12 cellular contexts compared by ENCODE assay signal in the genomic region with DNA sequence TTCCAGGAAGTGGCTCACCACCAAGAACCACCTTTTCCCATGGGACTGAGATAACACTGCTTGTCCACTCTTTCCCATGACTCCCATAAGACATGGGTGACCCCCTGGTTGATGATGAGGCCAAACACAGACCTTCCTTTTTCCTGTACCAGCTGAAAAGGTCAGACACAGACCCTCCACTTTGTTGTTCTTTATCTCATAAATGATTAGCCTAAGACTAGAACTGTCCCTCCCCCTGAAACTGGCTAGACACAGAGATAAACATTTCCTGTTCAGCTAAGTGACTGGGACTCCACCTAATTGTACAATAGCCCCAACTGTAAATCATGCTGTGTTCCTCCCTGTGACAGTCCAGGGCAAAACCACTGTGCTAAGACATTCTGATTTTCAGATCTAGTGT. TPM values are rescaled to one million over a fixed set of nuclear protein-coding genes. Genes with fewer than 3 reads are reported as not detected.
DNase-seq lines count a peak whose midpoint lies in the region; ATAC-seq, FAIRE-seq and TF ChIP-seq lines count a peak whose summit lies in the region.
"Had no signal": no experiment of that assay in that cellular context is flagged by ENCODE, and none has a peak within 500 bp of the region (broad histone marks: within the 10 kb centered on the region; RNA-seq: fewer than 3 reads in every experiment).

No MANE protein-coding gene starts in this region.

- H3K4me1 Mint-ChIP-seq in activated CD4-positive, alpha-beta memory T cell treated with anti-CD3 and anti-CD28 coated beads for 36 hours (ENCODE audit: low read depth) = no peaks in the 10 kb centered on the region
- H3K4me1 Mint-ChIP-seq: B cell had no signal

- no peak overlapping the region for H3K4me3 Mint-ChIP-seq in activated CD4-positive, alpha-beta memory T cell treated with anti-CD3 and anti-CD28 coated beads for 36 hours
- H3K4me3 Mint-ChIP-seq: B cell had no signal

- no peak for TF ChIP-seq POLR2A in endothelial cell of umbilical vein (IDR thresholded peaks at IDR 0.05; ENCODE audit: low read depth, low read length)

- dilution Hi-C loops in endothelial cell of umbilical vein (cut with MboI; ENCODE audit: extremely low pct_ligation_motif_present, low sequenced_read_pairs) = no loop called here

- peak overlapping the region; percentile 56 for H3K27ac ChIP-seq in endothelial cell of umbilical vein (ENCODE audit: insufficient read depth, low read depth, low read length)
- H3K27ac ChIP-seq: prostate gland had no signal

- H4K20me1 ChIP-seq in endothelial cell of umbilical vein (replicated peaks; ENCODE audit: control insufficient read depth, extremely low read depth, insufficient read depth, low read length) = no peaks in the 10 kb centered on the region

- ATAC-seq in GM19467 (IDR thresholded peaks at IDR 0.05; ENCODE audit: unreplicated experiment) (peak; percentile 99), HG03095 (IDR thresholded peaks at IDR 0.05; ENCODE audit: unreplicated experiment) (peak; percentile 98), HG02870 (IDR thresholded peaks at IDR 0.05; ENCODE audit: unreplicated experiment) (no peak)

- H3K27ac Mint-ChIP-seq in activated CD4-positive, alpha-beta memory T cell treated with anti-CD3 and anti-CD28 coated beads for 36 hours = no peak overlapping the region
- H3K27ac Mint-ChIP-seq: B cell had no signal

- H3K4me1 ChIP-seq in endothelial cell of umbilical vein (ENCODE audit: control insufficient read depth, extremely low read depth, insufficient read depth, low read length) = peaks cover 36% of the 10 kb centered on the region
- H3K4me1 ChIP-seq: prostate gland had no signal

- DNase-seq in DMS53 treated with DMSO at 0.1 percent for 48 hours (lab: John Stamatoyannopoulos, UW; ENCODE audit: unreplicated experiment) (peak; percentile 4), endothelial cell of umbilical vein (ENCODE audit: low read depth, low spot score) (peak; percentile 94), GM19240 (ENCODE audit: insufficient read length, low spot score) (no peak), NCI-H2171 (lab: John Stamatoyannopoulos, UW) (no peak)
- DNase-seq in activated CD4-positive, alpha-beta memory T cell treated with anti-CD3 and anti-CD28 coated beads for 36 hours = no peak
- DNase-seq: cerebellar nuclear complex, SHP77 had no signal

- intact Hi-C loops in endothelial cell of umbilical vein (cut with micrococcal nuclease) = loop anchor here (1.0 kb wide), 2 partner anchors 8 to 97 kb away; no protein-coding TSS in a partner anchor
- intact Hi-C loops in activated CD4-positive, alpha-beta memory T cell treated with anti-CD3 and anti-CD28 coated beads for 36 hours (cut with micrococcal nuclease) = no loop called here

- POLR2A ChIA-PET in endothelial cell of umbilical vein (lab: Charles Lee) = no interaction called here
- POLR2A ChIA-PET in activated CD4-positive, alpha-beta memory T cell treated with anti-CD3 and anti-CD28 coated beads for 36 hours (lab: Charles Lee) = no interaction called here

- H3K27me3 Mint-ChIP-seq in activated CD4-positive, alpha-beta memory T cell treated with anti-CD3 and anti-CD28 coated beads for 36 hours = no peaks in the 10 kb centered on the region

- no peaks in the 10 kb centered on the region for H3K79me2 ChIP-seq in endothelial cell of umbilical vein (ENCODE audit: control insufficient read depth, insufficient read depth, low read length)

- peak overlapping the region; percentile 4 for H3K9ac ChIP-seq in endothelial cell of umbilical vein (replicated peaks; ENCODE audit: extremely low read depth, insufficient read depth, low read length)

- no peaks in the 10 kb centered on the region for H3K9me3 ChIP-seq in endothelial cell of umbilical vein (replicated peaks; ENCODE audit: control insufficient read depth, insufficient read depth, low read length)
- H3K9me3 ChIP-seq: prostate gland had no signal

- no peaks in the 10 kb centered on the region for H3K27me3 ChIP-seq in endothelial cell of umbilical vein (ENCODE audit: control insufficient read depth in 2 of 2, insufficient read depth in 2 of 2, low read length in 2 of 2)

- no peaks in the 10 kb centered on the region for H3K9me3 Mint-ChIP-seq in activated CD4-positive, alpha-beta memory T cell treated with anti-CD3 and anti-CD28 coated beads for 36 hours

- no TSS peak for BruUV-seq in endothelial cell of umbilical vein (replicated peaks; lab: Mats Ljungman, UMichigan)

- no peaks in the 10 kb centered on the region for H3K9me1 ChIP-seq in endothelial cell of umbilical vein (replicated peaks; ENCODE audit: control insufficient read depth, extremely low read depth, insufficient read depth, low read length)

- TF ChIP-seq CTCF in endothelial cell of umbilical vein (IDR thresholded peaks at IDR 0.05; ENCODE audit: extremely low read depth in 1 of 2, insufficient read depth in 1 of 2, low read depth in 1 of 2, low read length in 2 of 2) = no peak

- H3K36me3 Mint-ChIP-seq in activated CD4-positive, alpha-beta memory T cell treated with anti-CD3 and anti-CD28 coated beads for 36 hours = no peaks in the 10 kb centered on the region

- peak; percentile 81 for FAIRE-seq in endothelial cell of umbilical vein (lab: Jason Lieb, UNC)

- no peaks in the 10 kb centered on the region for H3K36me3 ChIP-seq in endothelial cell of umbilical vein (ENCODE audit: control insufficient read depth in 2 of 2, extremely low read depth in 1 of 2, insufficient read depth in 2 of 2, low read length in 2 of 2)
- H3K36me3 ChIP-seq: prostate gland had no signal

- no peak overlapping the region for H3K4me3 ChIP-seq in endothelial cell of umbilical vein (replicated peaks in 1 of 3; ENCODE audit: insufficient read depth in 1 of 3, low read depth in 1 of 3, low read length in 3 of 3)
- H3K4me3 ChIP-seq: prostate gland had no signal

- H3K4me2 ChIP-seq in endothelial cell of umbilical vein (ENCODE audit: insufficient read depth, low read length) = peak overlapping the region; percentile 54

- peak overlapping the region; percentile 78 for H2AFZ ChIP-seq in endothelial cell of umbilical vein (ENCODE audit: low read depth, low read length)

- CTCF ChIA-PET in endothelial cell of umbilical vein (lab: Charles Lee) = no interaction called here
- CTCF ChIA-PET in activated CD4-positive, alpha-beta memory T cell treated with anti-CD3 and anti-CD28 coated beads for 36 hours (lab: Charles Lee) = no interaction called here

TF ChIP-seq in endothelial cell of umbilical vein, 7 proteins besides CTCF, POLR2A, EP300 and RAD21:
- TF ChIP-seq FOS (IDR thresholded peaks at IDR 0.05; ENCODE audit: borderline replicate concordance, insufficient read depth, low read length) (peak; percentile 76), JUN (IDR thresholded peaks at IDR 0.05; ENCODE audit: borderline replicate concordance, insufficient read depth, insufficient read length, low read depth) (no peak), POLR2AphosphoS5 (IDR thresholded peaks at IDR 0.05; ENCODE audit: insufficient read depth, low read depth, low read length) (peak; percentile 71), MAX (IDR thresholded peaks at IDR 0.05; ENCODE audit: insufficient read depth, insufficient read length) (no peak), GATA2 (IDR thresholded peaks at IDR 0.05; ENCODE audit: insufficient read depth, insufficient read length, low read depth, low read length) (peak; percentile 93), MYC (IDR thresholded peaks at IDR 0.05; ENCODE audit: low read depth, low read length) (no peak), EZH2 (IDR thresholded peaks at IDR 0.05; ENCODE audit: borderline replicate concordance, low read depth, low read length, severe bottlenecking) (no peak)

RNA-seq across cellular contexts. Expression of gene NRG3, which starts 8.2 kb away (rescaled TPM):
- 3.9 and 5.6 TPM in 2 replicates for total RNA-seq in endothelial cell of umbilical vein
- polyA plus RNA-seq in endothelial cell of umbilical vein = 1.9 and 2.1 TPM in 2 replicates
- polyA plus RNA-seq in endothelial cell of umbilical vein (2011; cell fraction: cytosol; rRNA removed) = 0.79 and 0.83 TPM in 2 replicates
- polyA plus RNA-seq in endothelial cell of umbilical vein (2011; cell fraction: nucleus; rRNA removed) = 4.0 and 6.1 TPM in 2 replicates
- 0.22 and 0.33 TPM in 2 replicates for polyA plus RNA-seq in endothelial cell of umbilical vein (2012)
- 7.6 and 11.7 TPM in 2 replicates for polyA minus RNA-seq in endothelial cell of umbilical vein
- not detected for polyA minus RNA-seq in endothelial cell of umbilical vein (2011; cell fraction: cytosol; rRNA and poly(A)+ RNA removed)
- polyA minus RNA-seq in endothelial cell of umbilical vein (2011; cell fraction: nucleus; rRNA and poly(A)+ RNA removed) = 40.6 and 42.8 TPM in 2 replicates
- total RNA-seq in activated CD4-positive, alpha-beta memory T cell treated with anti-CD3 and anti-CD28 coated beads for 36 hours = not detected
- total RNA-seq: B cell had no signal

Comparison
In these comparisons a context has a peak if more than half of its experiments do, and no peak if none do; other contexts are left out.
1. DNase-seq: peak in DMS53 treated with DMSO at 0.1 percent for 48 hours (single experiment) and endothelial cell of umbilical vein (single experiment); none in GM19240 (single experiment), NCI-H2171 (single experiment) and activated CD4-positive, alpha-beta memory T cell treated with anti-CD3 and anti-CD28 coated beads for 36 hours (single experiment).